13 cellular contexts compared by ENCODE assay signal in the genomic region with DNA sequence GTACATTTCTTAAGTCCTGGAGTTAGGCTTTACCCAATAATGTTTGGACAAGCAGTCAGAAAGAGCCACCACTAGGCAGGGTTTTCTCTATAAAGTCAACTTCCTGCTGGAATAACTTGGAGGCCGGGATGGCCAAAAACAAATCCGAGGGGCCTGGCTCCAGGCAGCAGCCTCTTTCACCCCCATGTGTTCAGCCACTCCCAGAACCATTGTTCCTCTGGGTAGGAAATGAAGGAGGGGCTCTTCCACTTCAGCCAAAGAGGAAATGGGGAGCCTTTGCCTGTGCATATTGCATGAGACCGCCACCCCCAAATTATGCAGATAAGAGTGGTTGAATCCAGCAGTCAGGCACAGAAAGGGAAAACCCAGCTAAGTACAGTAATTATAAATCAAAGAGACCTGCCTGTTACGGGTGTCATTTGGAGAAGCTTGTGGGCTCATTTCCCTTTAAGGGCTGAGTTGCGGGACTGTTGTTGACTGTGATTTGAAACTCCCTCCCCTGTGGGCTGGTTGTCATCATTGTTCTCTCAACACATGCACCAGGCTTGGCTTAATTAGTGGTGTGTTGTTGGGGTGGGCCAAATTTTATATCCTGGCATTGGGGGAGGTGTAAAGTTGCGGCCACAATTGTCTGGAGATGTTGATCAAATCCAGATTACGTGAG.
DNase-seq lines count a peak whose midpoint lies in the region; ATAC-seq and TF ChIP-seq lines count a peak whose summit lies in the region.
"Had no signal": no experiment of that assay in that cellular context is flagged by ENCODE, and none has a peak within 500 bp of the region (broad histone marks: within the 10 kb centered on the region; RNA-seq: fewer than 3 reads in every experiment).

No MANE protein-coding gene starts in this region.

- CTCF ChIA-PET in SK-N-SH (lab: Yijun Ruan, JAX) = interaction anchor here (0.6 to 0.7 kb wide), 2 partner anchors 10 to 133 kb away, joined by 3 read pairs; no protein-coding TSS in a partner anchor

- H3K9me3 ChIP-seq in SK-N-SH (peaks cover 3% of the 10 kb centered on the region; the same call in 1 of the 2 replicates), HUES64 (ENCODE audit: insufficient read depth, low read depth, low read length) (no peaks in the 10 kb centered on the region), neural cell (ENCODE audit: low read length) (no peaks in the 10 kb centered on the region)
- H3K9me3 ChIP-seq: upper lobe of right lung had no signal

- POLR2A ChIA-PET in SK-N-SH (lab: Yijun Ruan, JAX) = interaction anchor here (0.7 kb wide), 1 partner anchor 211 kb away, joined by 3 read pairs; no protein-coding TSS in a partner anchor

- peak in 1 of 2 experiments; percentile 70; a peak in 1 of 4 replicates for TF ChIP-seq EP300 in SK-N-SH (IDR thresholded peaks at IDR 0.05; ENCODE audit: borderline replicate concordance in 1 of 2, low read depth in 1 of 2, low read length in 1 of 2)
- TF ChIP-seq EP300 in neural cell (conservative IDR thresholded peaks at IDR 0.05; ENCODE audit: poor library complexity, severe bottlenecking) = no peak

- WGBS in SK-N-SH (ENCODE audit: low lambda C conversion rate) = 30% methylated on average over 7 of the region's 7 CpGs
- 42% methylated on average over 7 of the region's 7 CpGs for WGBS in HUES64

- no peaks in the 10 kb centered on the region for H3K79me2 ChIP-seq in SK-N-SH (ENCODE audit: insufficient read depth)
- H3K79me2 ChIP-seq in neural cell (replicated peaks; ENCODE audit: insufficient read depth, low read length) = no peaks in the 10 kb centered on the region

- DNase-seq in SK-N-SH = peak; percentile 71
- peak; percentile 44 for DNase-seq in astrocyte of the hippocampus (ENCODE audit: low read depth, low spot score)
- no peak for DNase-seq in NCI-H1930 (lab: John Stamatoyannopoulos, UW)
- DNase-seq in activated CD4-positive, alpha-beta T cell treated with anti-CD3 and anti-CD28 coated beads, Interleukin-2, amount 50 U/mL, for 48 hours = no peak
- DNase-seq: activated CD4-positive, alpha-beta memory T cell treated with anti-CD3 and anti-CD28 coated beads for 36 hours; activated naive CD4-positive, alpha-beta T cell treated with anti-CD3 and anti-CD28 coated beads, Interleukin-2, amount 50 U/mL, for 16 hours; cerebellar nuclear complex; upper lobe of right lung had no signal

- H3F3A ChIP-seq in SK-N-SH (replicated peaks; ENCODE audit: insufficient read depth) = no peaks in the 10 kb centered on the region
- H3F3A ChIP-seq in neural cell (ENCODE audit: insufficient read depth, low read length, poor library complexity, severe bottlenecking) = no peaks in the 10 kb centered on the region

- no peaks in the 10 kb centered on the region for H3K27me3 ChIP-seq in SK-N-SH (ENCODE audit: insufficient read depth)
- no peaks in the 10 kb centered on the region for H3K27me3 ChIP-seq in HUES64 (ENCODE audit: insufficient read depth, low read length)
- H3K27me3 ChIP-seq in neural cell (ENCODE audit: insufficient read depth, low read depth, low read length) = no peaks in the 10 kb centered on the region
- H3K27me3 ChIP-seq: upper lobe of right lung had no signal

- peak; percentile 30; the same call in 1 of the 2 replicates for TF ChIP-seq RAD21 in SK-N-SH (IDR thresholded peaks at IDR 0.05; ENCODE audit: low read length)
- no peak for TF ChIP-seq RAD21 in neural cell (conservative IDR thresholded peaks at IDR 0.05)

- H3K9me2 ChIP-seq in SK-N-SH (no peaks in the 10 kb centered on the region), neural cell (ENCODE audit: insufficient read depth, low read length) (no peaks in the 10 kb centered on the region)

- H3K36me3 ChIP-seq in SK-N-SH (replicated peaks in 1 of 2; ENCODE audit: control insufficient read depth in 1 of 2, insufficient read depth in 2 of 2, low read length in 1 of 2) = no peaks in the 10 kb centered on the region
- H3K36me3 ChIP-seq in HUES64 (ENCODE audit: insufficient read depth, low read length) = no peaks in the 10 kb centered on the region
- H3K36me3 ChIP-seq in neural cell (ENCODE audit: insufficient read depth, low read length) = no peaks in the 10 kb centered on the region
- H3K36me3 ChIP-seq: upper lobe of right lung had no signal

- H3K4me2 ChIP-seq in SK-N-SH (no peak overlapping the region), neural cell (ENCODE audit: low read length) (no peak overlapping the region)
- H3K4me2 ChIP-seq: KMS-11 had no signal

- no peak overlapping the region for H2AFZ ChIP-seq in SK-N-SH (ENCODE audit: low read depth)
- no peak overlapping the region for H2AFZ ChIP-seq in neural cell (ENCODE audit: low read depth, low read length)

- H3K9ac ChIP-seq in SK-N-SH (no peak overlapping the region), HUES64 (ENCODE audit: low read depth, low read length) (peak overlapping the region; percentile 34; the same call in 1 of the 2 replicates), neural cell (ENCODE audit: low read length) (no peak overlapping the region)
- H3K9ac ChIP-seq: KMS-11 had no signal

- ATAC-seq in SK-N-SH treated with all-trans-retinoic acid at 6 μM for 48 hours (no peak), HG03457 (IDR thresholded peaks at IDR 0.05; ENCODE audit: unreplicated experiment) (no peak)
- ATAC-seq: upper lobe of right lung had no signal

- H4K20me1 ChIP-seq in SK-N-SH (ENCODE audit: insufficient read depth) (no peaks in the 10 kb centered on the region), neural cell (ENCODE audit: insufficient read depth) (no peaks in the 10 kb centered on the region)

- H3K4me1 ChIP-seq in SK-N-SH (ENCODE audit: control insufficient read depth in 1 of 2, insufficient read depth in 2 of 2, low read depth in 1 of 2, low read length in 1 of 2) (peaks cover 0 to 24% of the 10 kb centered on the region in 2 experiments; a peak in 2 of 4 replicates), HUES64 (ENCODE audit: insufficient read depth, low read length) (peaks cover 38% of the 10 kb centered on the region)
- H3K4me1 ChIP-seq: upper lobe of right lung had no signal

- H3K4me3 ChIP-seq in SK-N-SH (ENCODE audit: low read depth in 2 of 2, low read length in 1 of 2) (no peak overlapping the region), HUES64 (ENCODE audit: low read length) (peak overlapping the region; percentile 24; the same call in 1 of the 2 replicates), neural cell (ENCODE audit: low read length) (peak overlapping the region; percentile 10)
- H3K4me3 ChIP-seq: upper lobe of right lung had no signal

- TF ChIP-seq CTCF in SK-N-SH (IDR thresholded peaks at IDR 0.05) = no peak
- TF ChIP-seq CTCF in neural cell (IDR thresholded peaks at IDR 0.05; ENCODE audit: poor library complexity, severe bottlenecking) = no peak

- H3K27ac ChIP-seq in SK-N-SH (ENCODE audit: low read depth in 2 of 2, low read length in 1 of 2) (peak overlapping the region in 1 of 2 experiments; percentile 62; a peak in 2 of 4 replicates), HUES64 (ENCODE audit: low read depth, low read length) (peak overlapping the region; percentile 57), neural cell (ENCODE audit: low read length) (peak overlapping the region; percentile 22)
- H3K27ac ChIP-seq: KMS-11, upper lobe of right lung had no signal

TF ChIP-seq in SK-N-SH, 30 proteins besides CTCF, POLR2A, EP300 and RAD21 (continues in another document):
- TF ChIP-seq CHD2 (IDR thresholded peaks at IDR 0.05; ENCODE audit: low read length, partially characterized antibody) (peak; percentile 74), SIN3A (IDR thresholded peaks at IDR 0.05; ENCODE audit: borderline replicate concordance, low read depth, low read length) (no peak), YY1 (IDR thresholded peaks at IDR 0.05; ENCODE audit: low read depth) (no peak), RCOR1 (IDR thresholded peaks at IDR 0.05; ENCODE audit: low read length) (peak; percentile 42; the same call in 1 of the 2 replicates), GATA2 (CRISPR knock-in tag; IDR thresholded peaks at IDR 0.05) (peak; percentile 74), USF1 (IDR thresholded peaks at IDR 0.05; ENCODE audit: borderline replicate concordance, low read depth) (no peak)

TF ChIP-seq in SK-N-SH treated with all-trans-retinoic acid at 6 μM for 48 hours, 23 proteins besides CTCF, POLR2A, EP300 and RAD21:
- TF ChIP-seq RARB (CRISPR knock-in tag; IDR thresholded peaks at IDR 0.05) = no peak
- no peak for TF ChIP-seq ZNF70 (CRISPR knock-in tag; IDR thresholded peaks at IDR 0.05)
- TF ChIP-seq ZNF8 (CRISPR knock-in tag; IDR thresholded peaks at IDR 0.05) = no peak
- TF ChIP-seq CSDC2 (CRISPR knock-in tag; IDR thresholded peaks at IDR 0.05) = no peak
- TF ChIP-seq SNAI2 (CRISPR knock-in tag; IDR thresholded peaks at IDR 0.05) = no peak
- TF ChIP-seq ZNF565 (CRISPR knock-in tag; conservative IDR thresholded peaks at IDR 0.05; ENCODE audit: low read depth) = no peak

TF ChIP-seq in neural cell, 6 proteins besides CTCF, POLR2A, EP300 and RAD21:
- TF ChIP-seq MXI1 (conservative IDR thresholded peaks at IDR 0.05; ENCODE audit: poor library complexity, severe bottlenecking) (no peak), REST (IDR thresholded peaks at IDR 0.05; ENCODE audit: borderline replicate concordance) (no peak), POLR2AphosphoS5 (IDR thresholded peaks at IDR 0.05) (no peak)

Comparison
In these comparisons a context has a peak if more than half of its experiments do, and no peak if none do; other contexts are left out.
1. DNase-seq: peak in SK-N-SH (single experiment) and astrocyte of the hippocampus (single experiment); none in NCI-H1930 (0 of 2) and activated CD4-positive, alpha-beta T cell treated with anti-CD3 and anti-CD28 coated beads, Interleukin-2, amount 50 U/mL, for 48 hours (0 of 2).
2. H3K4me3 ChIP-seq: peak in HUES64 (single experiment) and neural cell (single experiment); none in SK-N-SH (0 of 2).